ENCODE assay signal across 1 cellular context in the genomic region with DNA sequence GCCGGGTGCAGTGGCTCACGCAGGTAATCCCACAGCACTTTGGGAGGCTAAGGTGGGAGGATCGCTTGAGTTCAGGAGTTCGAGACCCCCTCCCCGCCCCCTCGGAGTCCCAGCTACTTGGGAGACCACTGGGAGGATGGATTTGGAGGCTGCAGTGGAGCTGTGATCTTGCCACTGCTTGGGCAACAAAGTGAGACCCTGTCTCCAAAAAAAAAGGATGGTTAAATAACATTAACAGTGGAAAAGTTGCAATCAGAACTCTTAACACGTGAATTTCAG.
TF ChIP-seq lines count a peak whose summit lies in the region.

No MANE protein-coding gene starts in this region.

TF ChIP-seq in HCT116, 20 proteins besides CTCF, POLR2A, EP300 and RAD21 (continued from another document):
- TF ChIP-seq, protein P1, sequence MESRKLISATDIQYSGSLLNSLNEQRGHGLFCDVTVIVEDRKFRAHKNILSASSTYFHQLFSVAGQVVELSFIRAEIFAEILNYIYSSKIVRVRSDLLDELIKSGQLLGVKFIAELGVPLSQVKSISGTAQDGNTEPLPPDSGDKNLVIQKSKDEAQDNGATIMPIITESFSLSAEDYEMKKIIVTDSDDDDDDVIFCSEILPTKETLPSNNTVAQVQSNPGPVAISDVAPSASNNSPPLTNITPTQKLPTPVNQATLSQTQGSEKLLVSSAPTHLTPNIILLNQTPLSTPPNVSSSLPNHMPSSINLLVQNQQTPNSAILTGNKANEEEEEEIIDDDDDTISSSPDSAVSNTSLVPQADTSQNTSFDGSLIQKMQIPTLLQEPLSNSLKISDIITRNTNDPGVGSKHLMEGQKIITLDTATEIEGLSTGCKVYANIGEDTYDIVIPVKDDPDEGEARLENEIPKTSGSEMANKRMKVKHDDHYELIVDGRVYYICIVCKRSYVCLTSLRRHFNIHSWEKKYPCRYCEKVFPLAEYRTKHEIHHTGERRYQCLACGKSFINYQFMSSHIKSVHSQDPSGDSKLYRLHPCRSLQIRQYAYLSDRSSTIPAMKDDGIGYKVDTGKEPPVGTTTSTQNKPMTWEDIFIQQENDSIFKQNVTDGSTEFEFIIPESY (IDR thresholded peaks at IDR 0.05; ENCODE audit: extremely low read depth, insufficient replicate concordance, low read length), result no peak
- TF ChIP-seq ZFX (IDR thresholded peaks at IDR 0.05), result no peak
- TF ChIP-seq ZNF274 (IDR thresholded peaks at IDR 0.05; ENCODE audit: low read depth, low read length), result no peak
- TF ChIP-seq EZH2phosphoT487 (IDR thresholded peaks at IDR 0.05; ENCODE audit: borderline replicate concordance), result no peak
- no peak for TF ChIP-seq SRF (IDR thresholded peaks at IDR 0.05; ENCODE audit: low read depth)
- no peak for TF ChIP-seq EZH2 (IDR thresholded peaks at IDR 0.05)
